ENCODE assay signal across 2 cellular contexts in genomic region chr17:69336580-69336979, GRCh38.
TF ChIP-seq lines count a peak whose summit lies in the region.

No MANE protein-coding gene starts in this region.

TF ChIP-seq in HCT116, 20 proteins besides CTCF, POLR2A, EP300 and RAD21 (continued from another document):
- no peak for TF ChIP-seq REST (IDR thresholded peaks at IDR 0.05; ENCODE audit: low read depth)
- no peak for TF ChIP-seq SP1 (IDR thresholded peaks at IDR 0.05; ENCODE audit: low read depth)
- TF ChIP-seq SRF (IDR thresholded peaks at IDR 0.05; ENCODE audit: low read depth): no peak
- TF ChIP-seq ZBTB33 (IDR thresholded peaks at IDR 0.05; ENCODE audit: extremely low read depth, insufficient replicate concordance, low read length): no peak
- TF ChIP-seq JUND (IDR thresholded peaks at IDR 0.05): no peak
- TF ChIP-seq CBX3 (IDR thresholded peaks at IDR 0.05; ENCODE audit: low read depth): no peak
- no peak for TF ChIP-seq ATF3 (IDR thresholded peaks at IDR 0.05)
- no peak for TF ChIP-seq EGR1 (IDR thresholded peaks at IDR 0.05; ENCODE audit: low read depth)
- TF ChIP-seq CEBPB (IDR thresholded peaks at IDR 0.05; ENCODE audit: low read depth): no peak

TF ChIP-seq in WTC11, 78 proteins besides CTCF, POLR2A, EP300 and RAD21 (continued from another document):
- TF ChIP-seq AFF4 (CRISPR knock-in tag; IDR thresholded peaks at IDR 0.05; ENCODE audit: borderline replicate concordance) (no peak), ZNF219 (CRISPR knock-in tag; IDR thresholded peaks at IDR 0.05; ENCODE audit: borderline replicate concordance) (no peak), ZNF121 (CRISPR knock-in tag; IDR thresholded peaks at IDR 0.05) (peak; percentile 78; the same call in 1 of the 2 replicates), ATF3 (CRISPR knock-in tag; conservative IDR thresholded peaks at IDR 0.05) (no peak), JUN (CRISPR knock-in tag; IDR thresholded peaks at IDR 0.05) (no peak), ATF2 (CRISPR knock-in tag; IDR thresholded peaks at IDR 0.05; ENCODE audit: borderline replicate concordance, low read depth) (no peak), TP53 (CRISPR knock-in tag; IDR thresholded peaks at IDR 0.05) (no peak), SP1 (CRISPR knock-in tag; conservative IDR thresholded peaks at IDR 0.05) (no peak), GABPB1 (CRISPR knock-in tag; IDR thresholded peaks at IDR 0.05) (no peak), ZBTB21 (CRISPR knock-in tag; IDR thresholded peaks at IDR 0.05; ENCODE audit: borderline replicate concordance) (no peak), ZNF512 (CRISPR knock-in tag; IDR thresholded peaks at IDR 0.05; ENCODE audit: borderline replicate concordance) (no peak)
TF ChIP-seq in WTC11: peak in this region for 2.
